Comparison of ENCODE assay signal across 20 cellular contexts in genomic region chr9:126838895-126839294, GRCh38. TPM values are rescaled to one million over a fixed set of nuclear protein-coding genes. Genes with fewer than 3 reads are reported as not detected.
DNase-seq lines count a peak whose midpoint lies in the region; ATAC-seq, FAIRE-seq and TF ChIP-seq lines count a peak whose summit lies in the region.
"Had no signal": no experiment of that assay in that cellular context is flagged by ENCODE, and none has a peak within 500 bp of the region (broad histone marks: within the 10 kb centered on the region; RNA-seq: fewer than 3 reads in every experiment).

No MANE protein-coding gene starts in this region.

- POLR2A ChIA-PET in activated CD4-positive, alpha-beta memory T cell treated with anti-CD3 and anti-CD28 coated beads for 36 hours (lab: Charles Lee), result interaction anchor here (1.3 kb wide), 1 partner anchor 34 kb away, joined by 3 read pairs; the partner anchor contains the start of gene ZBTB43
- POLR2A ChIA-PET in activated CD4-positive, alpha-beta memory T cell treated with anti-CD3 and anti-CD28 coated beads, Interleukin-2, amount 10 ng/mL, durations not matched to agents 7 days and 5 days (lab: Charles Lee), result interaction anchor here (1.6 kb wide), 1 partner anchor 34 kb away, joined by 5 read pairs; the partner anchor contains the start of gene ZBTB43
- POLR2A ChIA-PET in RWPE1 (lab: Yijun Ruan, JAX; ENCODE audit: low non-redundant PET), result no interaction called here

- H3K27me3 Mint-ChIP-seq in activated CD4-positive, alpha-beta memory T cell treated with anti-CD3 and anti-CD28 coated beads for 36 hours, result no peaks in the 10 kb centered on the region
- no peaks in the 10 kb centered on the region for H3K27me3 Mint-ChIP-seq in activated CD4-positive, alpha-beta memory T cell treated with anti-CD3 and anti-CD28 coated beads, Interleukin-2, amount 10 ng/mL, durations not matched to agents 7 days and 5 days
- H3K27me3 Mint-ChIP-seq: CD4-positive, alpha-beta memory T cell; naive thymus-derived CD4-positive, alpha-beta T cell had no signal

- peaks cover 3% of the 10 kb centered on the region for H3K4me1 ChIP-seq in foreskin keratinocyte

- H3K27ac ChIP-seq in RWPE1 (peak overlapping the region; percentile 34; the same call in 1 of the 2 replicates), foreskin keratinocyte (no peak overlapping the region)
- H3K27ac ChIP-seq: left lung, upper lobe of left lung had no signal

- CTCF ChIA-PET in activated CD4-positive, alpha-beta memory T cell treated with anti-CD3 and anti-CD28 coated beads for 36 hours (lab: Charles Lee), result interaction anchor here (0.7 to 1.0 kb wide), 2 partner anchors 21 to 546 kb away, joined by 3 read pairs; no protein-coding TSS in a partner anchor
- CTCF ChIA-PET in activated CD4-positive, alpha-beta memory T cell treated with anti-CD3 and anti-CD28 coated beads, Interleukin-2, amount 10 ng/mL, durations not matched to agents 7 days and 5 days (lab: Charles Lee), result interaction anchor here (1.0 kb wide), 1 partner anchor 134 kb away, joined by 3 read pairs; no protein-coding TSS in a partner anchor
- CTCF ChIA-PET in RWPE1 (lab: Yijun Ruan, JAX), result interaction anchor here (0.5 to 1.4 kb wide), 3 partner anchors 16 to 283 kb away, joined by 3 to 6 read pairs (median 5); partner anchors contain the start of gene ANGPTL2

- H3K4me1 Mint-ChIP-seq in activated CD4-positive, alpha-beta memory T cell treated with anti-CD3 and anti-CD28 coated beads for 36 hours (ENCODE audit: low read depth), result peaks cover 39% of the 10 kb centered on the region
- H3K4me1 Mint-ChIP-seq in activated CD4-positive, alpha-beta memory T cell treated with anti-CD3 and anti-CD28 coated beads, Interleukin-2, amount 10 ng/mL, durations not matched to agents 7 days and 5 days, result peaks cover 33% of the 10 kb centered on the region

- ATAC-seq in stimulated activated naive CD8-positive, alpha-beta T cell treated with anti-CD3 and anti-CD28 coated beads, Interleukin-15, Interleukin-2, amounts not matched to agents 100 U/mL and 50 U/mL, for 24 hours, result peak; percentile 37
- ATAC-seq in foreskin keratinocyte, result no peak
- ATAC-seq: naive thymus-derived CD4-positive, alpha-beta T cell had no signal

- no peak overlapping the region for H3K4me3 Mint-ChIP-seq in activated CD4-positive, alpha-beta memory T cell treated with anti-CD3 and anti-CD28 coated beads for 36 hours
- H3K4me3 Mint-ChIP-seq in activated CD4-positive, alpha-beta memory T cell treated with anti-CD3 and anti-CD28 coated beads, Interleukin-2, amount 10 ng/mL, durations not matched to agents 7 days and 5 days, result no peak overlapping the region
- H3K4me3 Mint-ChIP-seq: CD4-positive, alpha-beta memory T cell; naive thymus-derived CD4-positive, alpha-beta T cell; T-helper 1 cell treated with Interleukin-12 subunit alpha and Interleukin-12 subunit beta and Interleukin-4 antibody, amounts not matched to agents 30 μg/mL and 1 μg/mL, for 36 hours had no signal

- H3K27me3 ChIP-seq in foreskin keratinocyte, result no peaks in the 10 kb centered on the region
- H3K27me3 ChIP-seq: left lung, upper lobe of left lung had no signal

- no peak overlapping the region for H3K27ac Mint-ChIP-seq in activated CD4-positive, alpha-beta memory T cell treated with anti-CD3 and anti-CD28 coated beads for 36 hours
- no peak overlapping the region for H3K27ac Mint-ChIP-seq in activated CD4-positive, alpha-beta memory T cell treated with anti-CD3 and anti-CD28 coated beads, Interleukin-2, amount 10 ng/mL, durations not matched to agents 7 days and 5 days

- H3K36me3 Mint-ChIP-seq in activated CD4-positive, alpha-beta memory T cell treated with anti-CD3 and anti-CD28 coated beads for 36 hours, result peaks cover 22% of the 10 kb centered on the region
- H3K36me3 Mint-ChIP-seq in activated CD4-positive, alpha-beta memory T cell treated with anti-CD3 and anti-CD28 coated beads, Interleukin-2, amount 10 ng/mL, durations not matched to agents 7 days and 5 days (ENCODE audit: low read depth), result peaks cover 35% of the 10 kb centered on the region

- FAIRE-seq in GM19239 (lab: Jason Lieb, UNC), result peak; percentile 11
- FAIRE-seq: HTR-8/SVneo had no signal

- H3K9me3 Mint-ChIP-seq in activated CD4-positive, alpha-beta memory T cell treated with anti-CD3 and anti-CD28 coated beads for 36 hours, result no peaks in the 10 kb centered on the region
- H3K9me3 Mint-ChIP-seq in activated CD4-positive, alpha-beta memory T cell treated with anti-CD3 and anti-CD28 coated beads, Interleukin-2, amount 10 ng/mL, durations not matched to agents 7 days and 5 days, result no peaks in the 10 kb centered on the region
- H3K9me3 Mint-ChIP-seq: T-helper 1 cell treated with Interleukin-12 subunit alpha and Interleukin-12 subunit beta and Interleukin-4 antibody, amounts not matched to agents 30 μg/mL and 1 μg/mL, for 36 hours had no signal

- TF ChIP-seq CTCF in RWPE1 (conservative IDR thresholded peaks at IDR 0.05; ENCODE audit: low read depth) (no peak), foreskin keratinocyte (conservative IDR thresholded peaks at IDR 0.05) (no peak)

- intact Hi-C loops in activated CD4-positive, alpha-beta memory T cell treated with anti-CD3 and anti-CD28 coated beads for 36 hours (cut with micrococcal nuclease), result no loop called here

- DNase-seq in activated CD4-positive, alpha-beta memory T cell treated with anti-CD3 and anti-CD28 coated beads for 36 hours, result peak; percentile 34
- no peak for DNase-seq in activated CD4-positive, alpha-beta memory T cell treated with anti-CD3 and anti-CD28 coated beads, Interleukin-2, amount 10 ng/mL, durations not matched to agents 7 days and 5 days
- DNase-seq in GM19239 (ENCODE audit: insufficient read length, low spot score), result no peak
- no peak for DNase-seq in RWPE1 (ENCODE audit: low spot score)
- no peak for DNase-seq in stimulated activated naive CD8-positive, alpha-beta T cell treated with anti-CD3 and anti-CD28 coated beads, Interleukin-15, Interleukin-2, amounts not matched to agents 100 U/mL and 50 U/mL, for 24 hours
- DNase-seq in foreskin keratinocyte, result no peak
- no peak for DNase-seq in NCI-H510A treated with DMSO at 0.1 percent for 48 hours (lab: John Stamatoyannopoulos, UW)
- DNase-seq in hypothalamus (lab: John Stamatoyannopoulos, UW), result no peak
- DNase-seq: activated CD4-positive, alpha-beta T cell treated with anti-CD3 and anti-CD28 coated beads for 4 hours; activated effector memory CD4-positive, alpha-beta T cell treated with Interleukin-2 at 50 U/mL for 16 hours; CD4-positive, alpha-beta memory T cell; effector CD4-positive, alpha-beta T cell; HCEC 1CT; left lung; MM.1S; naive thymus-derived CD4-positive, alpha-beta T cell; RPMI8226 had no signal

RNA-seq across cellular contexts. Expression of gene ZBTB34, which starts 21.5 kb away (rescaled TPM):
- 1 to 10 TPM; 4.0 to 4.5 TPM for total RNA-seq in activated CD4-positive, alpha-beta memory T cell treated with anti-CD3 and anti-CD28 coated beads for 36 hours
- total RNA-seq in activated CD4-positive, alpha-beta memory T cell treated with anti-CD3 and anti-CD28 coated beads, Interleukin-2, amount 10 ng/mL, durations not matched to agents 7 days and 5 days, result 1 to 10 TPM; 8.2 TPM
- total RNA-seq in foreskin keratinocyte, result 3.9 and 4.3 TPM in 2 replicates
- polyA plus RNA-seq in foreskin keratinocyte, result 0.86 and 1.2 TPM in 2 replicates

RNA-seq across cellular contexts. Expression of gene ZBTB43, which starts 34.1 kb away (rescaled TPM):
- 10 to 100 TPM; 20.5 to 28.4 TPM for total RNA-seq in activated CD4-positive, alpha-beta memory T cell treated with anti-CD3 and anti-CD28 coated beads for 36 hours
- total RNA-seq in activated CD4-positive, alpha-beta memory T cell treated with anti-CD3 and anti-CD28 coated beads, Interleukin-2, amount 10 ng/mL, durations not matched to agents 7 days and 5 days, result 10 to 100 TPM; 40.8 to 41.0 TPM
- total RNA-seq in foreskin keratinocyte, result 7.9 and 10.5 TPM in 2 replicates
- polyA plus RNA-seq in foreskin keratinocyte, result 1.6 and 3.0 TPM in 2 replicates
